In the genomic region with DNA sequence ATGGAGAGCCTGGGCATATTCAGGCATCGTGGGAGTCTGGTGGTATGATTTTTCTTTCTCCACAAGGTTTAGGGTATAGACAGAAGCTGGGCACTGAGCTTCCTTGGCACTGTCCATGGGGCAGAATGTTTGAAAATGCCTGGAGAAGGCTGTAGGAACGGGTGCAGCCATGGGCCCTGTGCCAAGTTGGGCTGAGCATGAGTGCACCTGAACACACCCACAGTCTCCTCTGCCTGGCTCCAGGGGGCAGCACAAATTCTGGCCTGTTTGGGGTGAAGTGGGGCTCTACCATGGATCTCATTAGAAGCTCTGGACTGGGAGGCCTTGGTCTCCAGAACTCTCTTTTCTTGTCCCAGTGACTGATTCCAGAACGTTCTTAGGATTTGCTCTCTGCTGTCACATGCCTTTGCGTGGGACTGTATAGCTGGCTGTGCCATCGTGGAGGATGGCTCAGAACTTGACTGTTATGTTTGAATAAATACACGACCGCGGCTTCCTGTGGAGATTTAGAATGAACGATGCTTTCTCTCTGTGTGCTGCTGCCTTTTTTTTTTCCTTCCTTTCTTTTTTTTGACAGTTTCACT, we compare ENCODE assay signal across 1 cellular context.
TF ChIP-seq lines count a peak whose summit lies in the region.

No MANE protein-coding gene starts in this region.

TF ChIP-seq in SK-N-SH treated with all-trans-retinoic acid at 6 μM for 48 hours, 23 proteins besides CTCF, POLR2A, EP300 and RAD21 (continued from another document):
- TF ChIP-seq ZFP30 (CRISPR knock-in tag; IDR thresholded peaks at IDR 0.05) (no peak), ZC3H10 (CRISPR knock-in tag; IDR thresholded peaks at IDR 0.05) (no peak)
- TF ChIP-seq, protein P1, sequence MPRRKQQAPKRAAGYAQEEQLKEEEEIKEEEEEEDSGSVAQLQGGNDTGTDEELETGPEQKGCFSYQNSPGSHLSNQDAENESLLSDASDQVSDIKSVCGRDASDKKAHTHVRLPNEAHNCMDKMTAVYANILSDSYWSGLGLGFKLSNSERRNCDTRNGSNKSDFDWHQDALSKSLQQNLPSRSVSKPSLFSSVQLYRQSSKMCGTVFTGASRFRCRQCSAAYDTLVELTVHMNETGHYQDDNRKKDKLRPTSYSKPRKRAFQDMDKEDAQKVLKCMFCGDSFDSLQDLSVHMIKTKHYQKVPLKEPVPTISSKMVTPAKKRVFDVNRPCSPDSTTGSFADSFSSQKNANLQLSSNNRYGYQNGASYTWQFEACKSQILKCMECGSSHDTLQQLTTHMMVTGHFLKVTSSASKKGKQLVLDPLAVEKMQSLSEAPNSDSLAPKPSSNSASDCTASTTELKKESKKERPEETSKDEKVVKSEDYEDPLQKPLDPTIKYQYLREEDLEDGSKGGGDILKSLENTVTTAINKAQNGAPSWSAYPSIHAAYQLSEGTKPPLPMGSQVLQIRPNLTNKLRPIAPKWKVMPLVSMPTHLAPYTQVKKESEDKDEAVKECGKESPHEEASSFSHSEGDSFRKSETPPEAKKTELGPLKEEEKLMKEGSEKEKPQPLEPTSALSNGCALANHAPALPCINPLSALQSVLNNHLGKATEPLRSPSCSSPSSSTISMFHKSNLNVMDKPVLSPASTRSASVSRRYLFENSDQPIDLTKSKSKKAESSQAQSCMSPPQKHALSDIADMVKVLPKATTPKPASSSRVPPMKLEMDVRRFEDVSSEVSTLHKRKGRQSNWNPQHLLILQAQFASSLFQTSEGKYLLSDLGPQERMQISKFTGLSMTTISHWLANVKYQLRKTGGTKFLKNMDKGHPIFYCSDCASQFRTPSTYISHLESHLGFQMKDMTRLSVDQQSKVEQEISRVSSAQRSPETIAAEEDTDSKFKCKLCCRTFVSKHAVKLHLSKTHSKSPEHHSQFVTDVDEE (CRISPR knock-in tag; IDR thresholded peaks at IDR 0.05): no peak
- TF ChIP-seq, protein P2, sequence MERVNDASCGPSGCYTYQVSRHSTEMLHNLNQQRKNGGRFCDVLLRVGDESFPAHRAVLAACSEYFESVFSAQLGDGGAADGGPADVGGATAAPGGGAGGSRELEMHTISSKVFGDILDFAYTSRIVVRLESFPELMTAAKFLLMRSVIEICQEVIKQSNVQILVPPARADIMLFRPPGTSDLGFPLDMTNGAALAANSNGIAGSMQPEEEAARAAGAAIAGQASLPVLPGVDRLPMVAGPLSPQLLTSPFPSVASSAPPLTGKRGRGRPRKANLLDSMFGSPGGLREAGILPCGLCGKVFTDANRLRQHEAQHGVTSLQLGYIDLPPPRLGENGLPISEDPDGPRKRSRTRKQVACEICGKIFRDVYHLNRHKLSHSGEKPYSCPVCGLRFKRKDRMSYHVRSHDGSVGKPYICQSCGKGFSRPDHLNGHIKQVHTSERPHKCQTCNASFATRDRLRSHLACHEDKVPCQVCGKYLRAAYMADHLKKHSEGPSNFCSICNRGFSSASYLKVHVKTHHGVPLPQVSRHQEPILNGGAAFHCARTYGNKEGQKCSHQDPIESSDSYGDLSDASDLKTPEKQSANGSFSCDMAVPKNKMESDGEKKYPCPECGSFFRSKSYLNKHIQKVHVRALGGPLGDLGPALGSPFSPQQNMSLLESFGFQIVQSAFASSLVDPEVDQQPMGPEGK (CRISPR knock-in tag; IDR thresholded peaks at IDR 0.05; ENCODE audit: borderline replicate concordance): no peak
